8 cellular contexts compared by ENCODE assay signal in the genomic region with DNA sequence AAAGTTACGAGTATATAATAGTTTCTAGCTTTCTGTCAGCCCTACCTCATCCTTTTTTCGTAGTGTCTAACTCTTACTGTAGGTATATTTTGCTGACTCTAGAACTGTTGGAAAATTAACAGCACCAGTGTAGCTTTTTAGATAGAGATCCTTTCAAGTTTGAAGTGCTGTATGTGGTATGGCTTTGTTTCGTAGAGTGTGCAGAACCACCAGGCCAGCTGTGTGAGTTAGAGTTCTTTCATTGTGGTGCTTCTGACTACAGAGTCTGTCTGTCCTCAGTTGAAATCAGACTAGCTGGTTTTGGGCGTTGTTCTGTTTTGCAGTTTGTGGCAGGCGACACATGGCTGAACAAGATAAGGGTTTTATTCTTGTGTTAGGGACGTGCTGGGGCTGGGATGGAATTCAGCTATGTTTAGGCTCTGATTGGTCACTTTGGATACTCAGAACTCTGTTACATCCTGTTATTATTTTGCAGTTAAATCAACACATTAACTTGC. TPM values are rescaled to one million over a fixed set of nuclear protein-coding genes. Genes with fewer than 3 reads are reported as not detected.
DNase-seq lines count a peak whose midpoint lies in the region; ATAC-seq and TF ChIP-seq lines count a peak whose summit lies in the region.

No MANE protein-coding gene starts in this region.

- TF ChIP-seq CTCF in choroid plexus epithelial cell (conservative IDR thresholded peaks at IDR 0.05; ENCODE audit: low read depth, low read length) (no peak), upper lobe of right lung (IDR thresholded peaks at IDR 0.05) (no peak), GM20000 (IDR thresholded peaks at IDR 0.05; ENCODE audit: extremely low read depth, missing control alignments) (no peak)

- no peak for DNase-seq in Right ventricle myocardium inferior (ENCODE audit: missing footprints)
- no peak for DNase-seq in cardiac septum (ENCODE audit: low spot score)
- DNase-seq in choroid plexus epithelial cell (ENCODE audit: low read depth) = peak; percentile 54
- peak; percentile 49 to 80 for DNase-seq in lung microvascular endothelial cell (ENCODE audit: low read depth in 2 of 2)
- no peak for DNase-seq in upper lobe of right lung
- DNase-seq in iPS-NIHi11 (ENCODE audit: low spot score) = no peak
- DNase-seq in GM20000 (ENCODE audit: low spot score) = no peak
- DNase-seq in GOT3 (lab: John Stamatoyannopoulos, UW) = no peak

- H3K27ac ChIP-seq in upper lobe of right lung = peak overlapping the region; percentile 94

- no peaks in the 10 kb centered on the region for H3K9me3 ChIP-seq in upper lobe of right lung

- ATAC-seq in Right ventricle myocardium inferior (peak; percentile 40), upper lobe of right lung (no peak)

- H3K36me3 ChIP-seq in upper lobe of right lung = no peaks in the 10 kb centered on the region

- peak overlapping the region; percentile 81 for H3K4me3 ChIP-seq in choroid plexus epithelial cell (ENCODE audit: low read depth, low read length)
- H3K4me3 ChIP-seq in upper lobe of right lung = peak overlapping the region; percentile 74

- intact Hi-C loops in Right ventricle myocardium inferior (cut with DNase I) = loop anchor here (5.0 to 10.0 kb wide), 2 partner anchors 38 to 615 kb away; no protein-coding TSS in a partner anchor
- intact Hi-C loops in cardiac septum (cut with DNase I) = loop anchor here (5.0 kb wide), 2 partner anchors 148 to 208 kb away; no protein-coding TSS in a partner anchor
- intact Hi-C loops in upper lobe of right lung (cut with DNase I) = no loop called here

- no peaks in the 10 kb centered on the region for H3K27me3 ChIP-seq in upper lobe of right lung

- peaks cover 25% of the 10 kb centered on the region for H3K4me1 ChIP-seq in upper lobe of right lung

RNA-seq across cellular contexts. Expression of a gene that starts 3.2 kb away (rescaled TPM):
- 81.7 TPM for total RNA-seq in Right ventricle myocardium inferior
- 138 TPM for total RNA-seq in cardiac septum
- 86.1 and 134 TPM in 2 replicates for total RNA-seq in lung microvascular endothelial cell
- 132 TPM for total RNA-seq in upper lobe of right lung

RNA-seq across cellular contexts. Expression of a gene that starts 14.3 kb away (rescaled TPM):
- total RNA-seq in Right ventricle myocardium inferior = 8.4 TPM
- 16.6 TPM for total RNA-seq in cardiac septum
- total RNA-seq in lung microvascular endothelial cell = 3.3 and 6.3 TPM in 2 replicates
- total RNA-seq in upper lobe of right lung = 4.2 TPM

Comparison
In these comparisons a context has a peak if more than half of its experiments do, and no peak if none do; other contexts are left out.
1. DNase-seq: peak in choroid plexus epithelial cell (single experiment) and lung microvascular endothelial cell (2 of 2); none in Right ventricle myocardium inferior (single experiment), cardiac septum (single experiment), upper lobe of right lung (single experiment), iPS-NIHi11 (single experiment), GM20000 (single experiment) and GOT3 (single experiment).